8 cellular contexts compared by ENCODE assay signal in genomic region chr12:122526683-122527477, GRCh38. TPM values are rescaled to one million over a fixed set of nuclear protein-coding genes. Genes with fewer than 3 reads are reported as not detected.
DNase-seq lines count a peak whose midpoint lies in the region; ATAC-seq lines count a peak whose summit lies in the region.

A gene with protein sequence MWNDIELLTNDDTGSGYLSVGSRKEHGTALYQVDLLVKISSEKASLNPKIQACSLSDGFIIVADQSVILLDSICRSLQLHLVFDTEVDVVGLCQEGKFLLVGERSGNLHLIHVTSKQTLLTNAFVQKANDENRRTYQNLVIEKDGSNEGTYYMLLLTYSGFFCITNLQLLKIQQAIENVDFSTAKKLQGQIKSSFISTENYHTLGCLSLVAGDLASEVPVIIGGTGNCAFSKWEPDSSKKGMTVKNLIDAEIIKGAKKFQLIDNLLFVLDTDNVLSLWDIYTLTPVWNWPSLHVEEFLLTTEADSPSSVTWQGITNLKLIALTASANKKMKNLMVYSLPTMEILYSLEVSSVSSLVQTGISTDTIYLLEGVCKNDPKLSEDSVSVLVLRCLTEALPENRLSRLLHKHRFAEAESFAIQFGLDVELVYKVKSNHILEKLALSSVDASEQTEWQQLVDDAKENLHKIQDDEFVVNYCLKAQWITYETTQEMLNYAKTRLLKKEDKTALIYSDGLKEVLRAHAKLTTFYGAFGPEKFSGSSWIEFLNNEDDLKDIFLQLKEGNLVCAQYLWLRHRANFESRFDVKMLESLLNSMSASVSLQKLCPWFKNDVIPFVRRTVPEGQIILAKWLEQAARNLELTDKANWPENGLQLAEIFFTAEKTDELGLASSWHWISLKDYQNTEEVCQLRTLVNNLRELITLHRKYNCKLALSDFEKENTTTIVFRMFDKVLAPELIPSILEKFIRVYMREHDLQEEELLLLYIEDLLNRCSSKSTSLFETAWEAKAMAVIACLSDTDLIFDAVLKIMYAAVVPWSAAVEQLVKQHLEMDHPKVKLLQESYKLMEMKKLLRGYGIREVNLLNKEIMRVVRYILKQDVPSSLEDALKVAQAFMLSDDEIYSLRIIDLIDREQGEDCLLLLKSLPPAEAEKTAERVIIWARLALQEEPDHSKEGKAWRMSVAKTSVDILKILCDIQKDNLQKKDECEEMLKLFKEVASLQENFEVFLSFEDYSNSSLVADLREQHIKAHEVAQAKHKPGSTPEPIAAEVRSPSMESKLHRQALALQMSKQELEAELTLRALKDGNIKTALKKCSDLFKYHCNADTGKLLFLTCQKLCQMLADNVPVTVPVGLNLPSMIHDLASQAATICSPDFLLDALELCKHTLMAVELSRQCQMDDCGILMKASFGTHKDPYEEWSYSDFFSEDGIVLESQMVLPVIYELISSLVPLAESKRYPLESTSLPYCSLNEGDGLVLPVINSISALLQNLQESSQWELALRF (N-terminal part only) (plus strand): TSS chr12:122527249. CDS start chr12:122530064, 2,815 bp downstream.
Gene RSRC2 (minus strand): TSS chr12:122526936. CDS start chr12:122526853, 83 bp downstream.

- peak; percentile 100 for DNase-seq in COR-L47 (lab: John Stamatoyannopoulos, UW)
- peak; percentile 100 for DNase-seq in HT1080 (ENCODE audit: low read depth)
- DNase-seq in NOMO-1 treated with DMSO at 0.1 percent for 48 hours (lab: John Stamatoyannopoulos, UW; ENCODE audit: unreplicated experiment) = peak; percentile 100
- peak; percentile 95 to 98 for DNase-seq in activated CD8-positive, alpha-beta memory T cell treated with anti-CD3 and anti-CD28 coated beads for 4 hours (ENCODE audit: low read depth in 2 of 2)
- peak; percentile 93 to 98 for DNase-seq in memory B cell (ENCODE audit: low spot score in 2 of 2)
- peak; percentile 94 for DNase-seq in stimulated activated CD8-positive, alpha-beta memory T cell treated with anti-CD3 and anti-CD28 coated beads, Interleukin-12 subunit alpha, Interleukin-12 subunit beta, amount 100 ng/mL, for 24 hours (ENCODE audit: extremely low read depth)

- ATAC-seq in GM21367 (IDR thresholded peaks at IDR 0.05; ENCODE audit: unreplicated experiment) (peak; percentile 83), memory B cell (ENCODE audit: low read depth) (peak; percentile 85)

- peak within 1 kb of the TSS; percentile 92 for H3K9ac ChIP-seq in endocrine pancreas (ENCODE audit: control insufficient read depth, insufficient read depth, low read length)

- peaks cover 15% of the 10 kb centered on the region for H3K4me1 ChIP-seq in endocrine pancreas (ENCODE audit: control insufficient read depth, insufficient read depth, low read length)

- peaks cover 10% of the 10 kb centered on the region for H3K36me3 Mint-ChIP-seq in memory B cell

- H3K9me3 ChIP-seq in endocrine pancreas (ENCODE audit: control insufficient read depth, low read length) = no peaks in the 10 kb centered on the region

- no peaks in the 10 kb centered on the region for H3K36me3 ChIP-seq in endocrine pancreas (ENCODE audit: control insufficient read depth, insufficient read depth, low read length)

- no peak within 1 kb of the TSS for H3K27ac Mint-ChIP-seq in memory B cell

- H3K27me3 ChIP-seq in endocrine pancreas (ENCODE audit: control insufficient read depth, insufficient read depth, low read length) = no peaks in the 10 kb centered on the region

- no peaks in the 10 kb centered on the region for H3K27me3 Mint-ChIP-seq in memory B cell

- H3K4me3 ChIP-seq in endocrine pancreas (ENCODE audit: control insufficient read depth, insufficient read depth, low read length) = peak within 1 kb of the TSS; percentile 97

- H3K4me3 Mint-ChIP-seq in memory B cell = no peak within 1 kb of the TSS

- H3K4me1 Mint-ChIP-seq in memory B cell = peaks cover 9% of the 10 kb centered on the region

- no peaks in the 10 kb centered on the region for H3K9me3 Mint-ChIP-seq in memory B cell

RNA-seq across cellular contexts. Expression of the first gene that starts in this region (rescaled TPM):
- 34.0 and 42.3 TPM in 2 replicates for total RNA-seq in HT1080 (2014; rRNA removed; shearing (Covaris generic))
- 17.7 and 20.1 TPM in 2 replicates for polyA plus RNA-seq in HT1080 (2015; cell fraction: cytosol; rRNA removed)
- polyA plus RNA-seq in HT1080 (2015; cell fraction: nucleus; rRNA removed) = 248 and 253 TPM in 2 replicates

RNA-seq across cellular contexts. Expression of gene RSRC2, which starts in this region (rescaled TPM):
- 42.0 and 46.2 TPM in 2 replicates for total RNA-seq in HT1080 (2014; rRNA removed; shearing (Covaris generic))
- polyA plus RNA-seq in HT1080 (2015; cell fraction: cytosol; rRNA removed) = 27.7 and 31.4 TPM in 2 replicates
- 89.3 and 104 TPM in 2 replicates for polyA plus RNA-seq in HT1080 (2015; cell fraction: nucleus; rRNA removed)

Comparison
In these comparisons a context has a peak if more than half of its experiments do, and no peak if none do; other contexts are left out.
1. Peak in every context shown above with its lines: DNase-seq, ATAC-seq and H3K4me3 ChIP-seq.